In genomic region chr2:24045511-24046508, GRCh38 we compare ENCODE assay signal across 1 cellular context.
TF ChIP-seq lines count a peak whose summit lies in the region.

No MANE protein-coding gene starts in this region.

TF ChIP-seq in GM12878, 131 proteins besides CTCF, POLR2A, EP300 and RAD21:
- TF ChIP-seq LARP7 (IDR thresholded peaks at IDR 0.05) (no peak), HDAC6 (IDR thresholded peaks at IDR 0.05; ENCODE audit: unreplicated experiment) (no peak), CBX3 (IDR thresholded peaks at IDR 0.05; ENCODE audit: borderline replicate concordance, low read depth) (no peak), CHD4 (IDR thresholded peaks at IDR 0.05) (no peak), HSF1 (IDR thresholded peaks at IDR 0.05; ENCODE audit: low read depth, low read length) (no peak), USF2 (IDR thresholded peaks at IDR 0.05; ENCODE audit: borderline replicate concordance, low read depth, low read length) (no peak), YY1 (IDR thresholded peaks at IDR 0.05; ENCODE audit: low read depth, low read length) (no peak), ZNF622 (IDR thresholded peaks at IDR 0.05) (no peak), MAX (IDR thresholded peaks at IDR 0.05; ENCODE audit: low read depth, low read length) (no peak), NFXL1 (IDR thresholded peaks at IDR 0.05; ENCODE audit: borderline replicate concordance) (no peak), PBX3 (IDR thresholded peaks at IDR 0.05; ENCODE audit: insufficient replicate concordance, low read depth, low read length) (no peak), E2F8 (IDR thresholded peaks at IDR 0.05; ENCODE audit: low read depth, partially characterized antibody) (no peak), CHD1 (IDR thresholded peaks at IDR 0.05; ENCODE audit: low read depth, low read length) (no peak), ZSCAN29 (IDR thresholded peaks at IDR 0.05) (no peak), NR2C2 (IDR thresholded peaks at IDR 0.05; ENCODE audit: borderline replicate concordance, control insufficient read depth, insufficient read length, low read depth) (no peak), BCLAF1 (IDR thresholded peaks at IDR 0.05) (no peak)
